In genomic region chr15:29736745-29737023, GRCh38 we compare ENCODE assay signal across 1 cellular context.
TF ChIP-seq lines count a peak whose summit lies in the region.

No MANE protein-coding gene starts in this region.

TF ChIP-seq in Ishikawa, 13 proteins besides CTCF, POLR2A, EP300 and RAD21 (continued from another document):
- TF ChIP-seq, protein P1, sequence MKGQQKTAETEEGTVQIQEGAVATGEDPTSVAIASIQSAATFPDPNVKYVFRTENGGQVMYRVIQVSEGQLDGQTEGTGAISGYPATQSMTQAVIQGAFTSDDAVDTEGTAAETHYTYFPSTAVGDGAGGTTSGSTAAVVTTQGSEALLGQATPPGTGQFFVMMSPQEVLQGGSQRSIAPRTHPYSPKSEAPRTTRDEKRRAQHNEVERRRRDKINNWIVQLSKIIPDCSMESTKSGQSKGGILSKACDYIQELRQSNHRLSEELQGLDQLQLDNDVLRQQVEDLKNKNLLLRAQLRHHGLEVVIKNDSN (IDR thresholded peaks at IDR 0.05): 0 out of 2 replicates have a peak, but pooled peaks have one; percentile 8
- TF ChIP-seq TCF12 (IDR thresholded peaks at IDR 0.05; ENCODE audit: low read depth) (peak; percentile 77), NFIC (IDR thresholded peaks at IDR 0.05) (peak; percentile 81), FOXM1 (IDR thresholded peaks at IDR 0.05; ENCODE audit: borderline replicate concordance, low read depth) (no peak), TEAD4 (IDR thresholded peaks at IDR 0.05) (peak; percentile 88), EGR1 (IDR thresholded peaks at IDR 0.05) (no peak), ZBTB7A (IDR thresholded peaks at IDR 0.05; ENCODE audit: low read depth) (no peak), CREB1 (IDR thresholded peaks at IDR 0.05; ENCODE audit: low read depth) (no peak)
TF ChIP-seq in Ishikawa: peak in this region for 5.
